Comparison of ENCODE assay signal across 9 cellular contexts in the genomic region with DNA sequence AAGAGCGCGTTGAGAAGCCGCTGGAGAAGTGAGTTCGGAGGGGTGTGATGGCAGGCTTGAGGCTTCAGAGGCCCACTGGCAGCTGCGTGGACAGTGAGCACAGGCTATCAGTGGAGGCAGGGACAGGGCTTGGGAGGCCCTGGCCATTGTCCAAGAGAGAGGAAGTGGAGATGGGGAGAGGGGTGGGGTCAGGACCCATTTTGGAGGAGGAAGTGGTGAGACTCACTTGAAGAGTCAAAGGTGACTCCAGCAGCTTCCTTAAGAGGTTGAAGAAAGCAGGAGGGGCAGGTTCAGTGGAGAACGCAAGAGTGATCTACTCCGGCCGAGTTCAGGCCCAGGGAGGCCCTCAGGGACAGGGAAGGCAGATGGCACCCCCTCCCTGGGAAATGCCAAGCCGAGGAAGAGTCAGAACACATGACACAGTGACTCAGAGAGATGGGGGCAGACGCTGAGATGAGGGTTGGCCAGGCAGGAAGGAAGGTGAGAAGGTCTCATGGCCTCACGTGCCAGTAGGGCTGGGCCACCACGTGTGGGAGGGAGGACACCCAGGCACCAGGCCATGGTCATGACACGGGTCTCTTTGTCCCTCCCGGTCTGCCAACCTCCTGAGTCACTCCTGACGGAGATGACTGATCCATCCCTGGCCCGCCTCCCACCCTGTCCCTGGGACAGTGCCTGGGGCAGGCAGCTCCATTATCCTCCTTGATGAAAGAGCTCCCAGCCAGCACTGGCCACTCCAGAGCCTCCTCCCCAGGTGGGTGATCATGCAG. TPM values are rescaled to one million over a fixed set of nuclear protein-coding genes. Genes with fewer than 3 reads are reported as not detected.
DNase-seq lines count a peak whose midpoint lies in the region; ATAC-seq, FAIRE-seq and TF ChIP-seq lines count a peak whose summit lies in the region.
"Had no signal": no experiment of that assay in that cellular context is flagged by ENCODE, and none has a peak within 500 bp of the region (broad histone marks: within the 10 kb centered on the region; RNA-seq: fewer than 3 reads in every experiment).

No MANE protein-coding gene starts in this region.

- H3K4me2 ChIP-seq in endothelial cell of umbilical vein (ENCODE audit: insufficient read depth, low read length), result no peak overlapping the region

- intact Hi-C loops in endothelial cell of umbilical vein (cut with micrococcal nuclease), result no loop called here

- H3K4me3 Mint-ChIP-seq in nephron, result no peak overlapping the region

- no peak overlapping the region for H3K9ac ChIP-seq in endothelial cell of umbilical vein (replicated peaks; ENCODE audit: extremely low read depth, insufficient read depth, low read length)

- dilution Hi-C loops in endothelial cell of umbilical vein (cut with MboI; ENCODE audit: extremely low pct_ligation_motif_present, low sequenced_read_pairs), result no loop called here

- no peaks in the 10 kb centered on the region for H3K27me3 Mint-ChIP-seq in nephron (ENCODE audit: low read depth)

- no peaks in the 10 kb centered on the region for H3K36me3 Mint-ChIP-seq in nephron (ENCODE audit: low read depth)

- TF ChIP-seq CTCF in endothelial cell of umbilical vein (IDR thresholded peaks at IDR 0.05; ENCODE audit: extremely low read depth in 1 of 2, insufficient read depth in 1 of 2, low read depth in 1 of 2, low read length in 2 of 2) (no peak), nephron (IDR thresholded peaks at IDR 0.05; ENCODE audit: unreplicated experiment in 3 of 3) (no peak), GM13976 (IDR thresholded peaks at IDR 0.05; ENCODE audit: borderline replicate concordance, control extremely low read depth, extremely low read depth, insufficient read depth, missing control alignments) (no peak)

- H4K20me1 ChIP-seq in endothelial cell of umbilical vein (replicated peaks; ENCODE audit: control insufficient read depth, extremely low read depth, insufficient read depth, low read length), result no peaks in the 10 kb centered on the region

- in situ Hi-C loops in Caki2 (cut with HindIII; ENCODE audit: low pct_unique_long_range_greater_than_20kb, low sequenced_read_pairs), result no loop called here
- in situ Hi-C loops in GM13976 (cut with MboI; ENCODE audit: low sequenced_read_pairs, unreplicated experiment), result no loop called here

- peak overlapping the region; percentile 19 for H3K27ac ChIP-seq in endothelial cell of umbilical vein (ENCODE audit: insufficient read depth, low read depth, low read length)

- H3K36me3 ChIP-seq in endothelial cell of umbilical vein (ENCODE audit: control insufficient read depth in 2 of 2, extremely low read depth in 1 of 2, insufficient read depth in 2 of 2, low read length in 2 of 2), result no peaks in the 10 kb centered on the region

- CTCF ChIA-PET in endothelial cell of umbilical vein (lab: Charles Lee), result interaction anchor here (2.3 kb wide), 1 partner anchor 35 kb away, joined by 9 read pairs; no protein-coding TSS in a partner anchor

- H3K9me3 Mint-ChIP-seq in nephron, result no peaks in the 10 kb centered on the region

- peak; percentile 55 for FAIRE-seq in endothelial cell of umbilical vein (lab: Jason Lieb, UNC)
- FAIRE-seq: islet of Langerhans had no signal

- no peak for TF ChIP-seq POLR2A in endothelial cell of umbilical vein (IDR thresholded peaks at IDR 0.05; ENCODE audit: low read depth, low read length)

- peaks cover 1 to 3% of the 10 kb centered on the region in 2 experiments for H3K27me3 ChIP-seq in endothelial cell of umbilical vein (ENCODE audit: control insufficient read depth in 2 of 2, insufficient read depth in 2 of 2, low read length in 2 of 2)

- H2AFZ ChIP-seq in endothelial cell of umbilical vein (ENCODE audit: low read depth, low read length), result no peak overlapping the region

- peaks cover 5% of the 10 kb centered on the region for H3K4me1 ChIP-seq in endothelial cell of umbilical vein (ENCODE audit: control insufficient read depth, extremely low read depth, insufficient read depth, low read length)

- no TSS peak for BruUV-seq in endothelial cell of umbilical vein (replicated peaks; lab: Mats Ljungman, UMichigan)

- ATAC-seq in GM19351 (IDR thresholded peaks at IDR 0.05; ENCODE audit: unreplicated experiment) (no peak), HG02870 (IDR thresholded peaks at IDR 0.05; ENCODE audit: unreplicated experiment) (no peak)

- POLR2A ChIA-PET in endothelial cell of umbilical vein (lab: Charles Lee), result no interaction called here

- peak overlapping the region; percentile 14 to 62 (median 45) for H3K27ac Mint-ChIP-seq in nephron

- DNase-seq in Caki2 (ENCODE audit: low read depth) (peak; percentile 100), NOMO-1 treated with DMSO at 0.1 percent for 48 hours (lab: John Stamatoyannopoulos, UW; ENCODE audit: unreplicated experiment) (peak; percentile 30), endothelial cell of umbilical vein (ENCODE audit: low read depth, low spot score) (peak; percentile 48), NCI-H128 (lab: John Stamatoyannopoulos, UW; ENCODE audit: unreplicated experiment) (no peak), GM13976 (ENCODE audit: low spot score) (no peak)

- peaks cover 9% of the 10 kb centered on the region for H3K4me1 Mint-ChIP-seq in nephron

- no peaks in the 10 kb centered on the region for H3K9me1 ChIP-seq in endothelial cell of umbilical vein (replicated peaks; ENCODE audit: control insufficient read depth, extremely low read depth, insufficient read depth, low read length)

- no peaks in the 10 kb centered on the region for H3K9me3 ChIP-seq in endothelial cell of umbilical vein (replicated peaks; ENCODE audit: control insufficient read depth, insufficient read depth, low read length)

- H3K79me2 ChIP-seq in endothelial cell of umbilical vein (ENCODE audit: control insufficient read depth, insufficient read depth, low read length), result no peaks in the 10 kb centered on the region

- H3K4me3 ChIP-seq in endothelial cell of umbilical vein (replicated peaks in 1 of 3; ENCODE audit: insufficient read depth in 1 of 3, low read depth in 1 of 3, low read length in 3 of 3), result no peak overlapping the region

TF ChIP-seq in endothelial cell of umbilical vein, 7 proteins besides CTCF, POLR2A, EP300 and RAD21 (continues in another document):
- TF ChIP-seq EZH2 (IDR thresholded peaks at IDR 0.05; ENCODE audit: borderline replicate concordance, low read depth, low read length, severe bottlenecking), result no peak

RNA-seq across cellular contexts. Expression of a gene that starts 10.1 kb away (rescaled TPM):
- total RNA-seq in Caki2 (2014; rRNA removed; shearing (Covaris generic); ENCODE audit: low replicate concordance), result 15.4 and 20.6 TPM in 2 replicates
- total RNA-seq in endothelial cell of umbilical vein, result not detected in 2 replicates
- not detected in 2 replicates for polyA plus RNA-seq in endothelial cell of umbilical vein
- not detected in 2 replicates for polyA plus RNA-seq in endothelial cell of umbilical vein (2011; cell fraction: cytosol; rRNA removed)
- not detected in 2 replicates for polyA plus RNA-seq in endothelial cell of umbilical vein (2011; cell fraction: nucleus; rRNA removed)
- polyA plus RNA-seq in endothelial cell of umbilical vein (2012), result not detected in 2 replicates
- polyA minus RNA-seq in endothelial cell of umbilical vein, result not detected in 2 replicates
- not detected for polyA minus RNA-seq in endothelial cell of umbilical vein (2011; cell fraction: cytosol; rRNA and poly(A)+ RNA removed)
- polyA minus RNA-seq in endothelial cell of umbilical vein (2011; cell fraction: nucleus; rRNA and poly(A)+ RNA removed), result not detected in 2 replicates

RNA-seq across cellular contexts. Expression of a gene that starts 26.9 kb away (rescaled TPM):
- 5.7 and 10.4 TPM in 2 replicates for total RNA-seq in Caki2 (2014; rRNA removed; shearing (Covaris generic); ENCODE audit: low replicate concordance)
- total RNA-seq in endothelial cell of umbilical vein, result not detected in 2 replicates
- polyA plus RNA-seq in endothelial cell of umbilical vein, result not detected in 2 replicates
- polyA plus RNA-seq in endothelial cell of umbilical vein (2011; cell fraction: cytosol; rRNA removed), result not detected in 2 replicates
- polyA plus RNA-seq in endothelial cell of umbilical vein (2011; cell fraction: nucleus; rRNA removed), result not detected in 2 replicates
- not detected in 2 replicates for polyA plus RNA-seq in endothelial cell of umbilical vein (2012)
- polyA minus RNA-seq in endothelial cell of umbilical vein, result not detected in 2 replicates
- not detected for polyA minus RNA-seq in endothelial cell of umbilical vein (2011; cell fraction: cytosol; rRNA and poly(A)+ RNA removed)
- polyA minus RNA-seq in endothelial cell of umbilical vein (2011; cell fraction: nucleus; rRNA and poly(A)+ RNA removed), result not detected in 2 replicates

RNA-seq across cellular contexts. Expression of a gene that starts 28.8 kb away (rescaled TPM):
- 1.7 and 6.1 TPM in 2 replicates for total RNA-seq in Caki2 (2014; rRNA removed; shearing (Covaris generic); ENCODE audit: low replicate concordance)
- total RNA-seq in endothelial cell of umbilical vein, result not detected in 2 replicates
- polyA plus RNA-seq in endothelial cell of umbilical vein, result not detected in 2 replicates
- not detected in 2 replicates for polyA plus RNA-seq in endothelial cell of umbilical vein (2011; cell fraction: cytosol; rRNA removed)
- polyA plus RNA-seq in endothelial cell of umbilical vein (2011; cell fraction: nucleus; rRNA removed), result not detected in 2 replicates
- polyA plus RNA-seq in endothelial cell of umbilical vein (2012), result not detected in 2 replicates
- not detected in 2 replicates for polyA minus RNA-seq in endothelial cell of umbilical vein
- polyA minus RNA-seq in endothelial cell of umbilical vein (2011; cell fraction: cytosol; rRNA and poly(A)+ RNA removed), result not detected
- not detected in 2 replicates for polyA minus RNA-seq in endothelial cell of umbilical vein (2011; cell fraction: nucleus; rRNA and poly(A)+ RNA removed)

RNA-seq across cellular contexts. Expression of a gene that starts 36.5 kb away (rescaled TPM):
- 0.06 TPM in 1 of 2 replicates, not detected in the other for total RNA-seq in Caki2 (2014; rRNA removed; shearing (Covaris generic); ENCODE audit: low replicate concordance)
- total RNA-seq in endothelial cell of umbilical vein, result 0.15 TPM in 1 of 2 replicates, not detected in the other
- polyA plus RNA-seq in endothelial cell of umbilical vein, result not detected in 2 replicates
- not detected in 2 replicates for polyA plus RNA-seq in endothelial cell of umbilical vein (2011; cell fraction: cytosol; rRNA removed)
- 0.36 and 0.48 TPM in 2 replicates for polyA plus RNA-seq in endothelial cell of umbilical vein (2011; cell fraction: nucleus; rRNA removed)
- not detected in 2 replicates for polyA plus RNA-seq in endothelial cell of umbilical vein (2012)
- polyA minus RNA-seq in endothelial cell of umbilical vein, result 1.4 TPM in 1 of 2 replicates, not detected in the other
- polyA minus RNA-seq in endothelial cell of umbilical vein (2011; cell fraction: cytosol; rRNA and poly(A)+ RNA removed), result not detected
- 1.3 TPM in 1 of 2 replicates, not detected in the other for polyA minus RNA-seq in endothelial cell of umbilical vein (2011; cell fraction: nucleus; rRNA and poly(A)+ RNA removed)

RNA-seq across cellular contexts. Expression of a gene that starts 39.4 kb away (rescaled TPM):
- total RNA-seq in Caki2 (2014; rRNA removed; shearing (Covaris generic); ENCODE audit: low replicate concordance), result not detected in 2 replicates
- not detected in 2 replicates for total RNA-seq in endothelial cell of umbilical vein
- polyA plus RNA-seq in endothelial cell of umbilical vein, result not detected in 2 replicates
- not detected in 2 replicates for polyA plus RNA-seq in endothelial cell of umbilical vein (2011; cell fraction: cytosol; rRNA removed)
- not detected in 2 replicates for polyA plus RNA-seq in endothelial cell of umbilical vein (2011; cell fraction: nucleus; rRNA removed)
- polyA plus RNA-seq in endothelial cell of umbilical vein (2012), result not detected in 2 replicates
- not detected in 2 replicates for polyA minus RNA-seq in endothelial cell of umbilical vein
- polyA minus RNA-seq in endothelial cell of umbilical vein (2011; cell fraction: cytosol; rRNA and poly(A)+ RNA removed), result not detected
- polyA minus RNA-seq in endothelial cell of umbilical vein (2011; cell fraction: nucleus; rRNA and poly(A)+ RNA removed), result not detected in 2 replicates

Comparison
In these comparisons a context has a peak if more than half of its experiments do, and no peak if none do; other contexts are left out.
1. DNase-seq: peak in Caki2 (single experiment), NOMO-1 treated with DMSO at 0.1 percent for 48 hours (single experiment) and endothelial cell of umbilical vein (single experiment); none in NCI-H128 (single experiment) and GM13976 (single experiment).
2. RNA of a gene that starts 10.1 kb away (total RNA-seq): 15.4 to 20.6 TPM in Caki2; not detected in endothelial cell of umbilical vein; every median in the first group is over 10 times any median in the second.